14 cellular contexts compared by ENCODE assay signal in the genomic region with DNA sequence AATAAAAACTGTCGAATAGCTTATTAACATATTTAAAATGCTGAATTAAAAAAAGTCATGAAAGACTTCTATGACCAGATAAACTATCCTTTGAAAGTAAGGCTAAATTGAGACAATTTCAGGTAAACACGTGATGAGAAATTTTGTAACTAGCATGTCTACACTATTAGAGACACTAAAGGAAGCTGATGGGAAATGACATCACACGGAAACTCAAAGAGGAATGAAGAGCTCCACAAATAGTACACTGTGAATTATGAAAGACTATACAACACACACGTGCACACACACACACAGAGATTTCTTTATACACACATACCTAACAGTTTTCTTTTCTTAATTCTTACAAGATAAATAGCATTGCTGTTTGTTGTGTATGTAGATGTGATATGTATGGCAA.
DNase-seq lines count a peak whose midpoint lies in the region; ATAC-seq lines count a peak whose summit lies in the region.
"Had no signal": no experiment of that assay in that cellular context is flagged by ENCODE, and none has a peak within 500 bp of the region (broad histone marks: within the 10 kb centered on the region; RNA-seq: fewer than 3 reads in every experiment).

No MANE protein-coding gene starts in this region.

- no peak for ATAC-seq in HG02973 (IDR thresholded peaks at IDR 0.05; ENCODE audit: unreplicated experiment)

- peak; percentile 39 for DNase-seq in NOMO-1 treated with DMSO at 0.1 percent for 48 hours (lab: John Stamatoyannopoulos, UW; ENCODE audit: unreplicated experiment)
- no peak for DNase-seq in NOMO-1 treated with dmso at 0.1 percent for 144 hours (lab: John Stamatoyannopoulos, UW; ENCODE audit: unreplicated experiment)
- peak; percentile 21 for DNase-seq in MV-4-11 (lab: John Stamatoyannopoulos, UW)
- DNase-seq in dermis blood vessel endothelial cell, result peak; percentile 19
- DNase-seq in retina, result no peak
- DNase-seq in activated naive CD4-positive, alpha-beta T cell (lab: John Stamatoyannopoulos, UW), result no peak
- DNase-seq: C1 segment of cervical spinal cord; Calu3; CD4-positive, alpha-beta T cell; DND-41; GDM1; GOT3; H9 had no signal

Comparison
In these comparisons a context has a peak if more than half of its experiments do, and no peak if none do; other contexts are left out.
1. DNase-seq: peak in NOMO-1 treated with DMSO at 0.1 percent for 48 hours (single experiment), MV-4-11 (single experiment) and dermis blood vessel endothelial cell (single experiment); none in NOMO-1 treated with dmso at 0.1 percent for 144 hours (single experiment), retina (single experiment) and activated naive CD4-positive, alpha-beta T cell (0 of 4).